23 cellular contexts compared by ENCODE assay signal in the genomic region with DNA sequence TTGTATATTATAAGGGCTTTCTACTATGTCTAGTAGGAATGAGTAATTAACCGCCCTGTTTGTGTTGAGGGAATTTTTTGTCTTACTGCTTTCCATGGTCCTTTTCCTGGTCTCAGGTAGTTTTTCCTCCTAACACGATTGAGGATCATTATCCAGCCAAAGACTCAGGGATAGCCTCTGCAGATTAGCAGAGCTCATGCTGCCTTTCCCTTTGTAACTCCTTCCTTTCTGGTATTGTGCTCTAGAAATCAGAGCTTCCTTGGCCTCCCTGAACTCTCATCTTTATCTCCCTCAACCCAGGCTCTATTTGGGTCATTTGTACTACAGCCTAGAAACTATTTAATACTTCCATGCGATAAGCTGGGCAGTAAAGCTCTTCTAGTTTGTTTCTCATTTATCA.
"Had no signal": no experiment of that assay in that cellular context is flagged by ENCODE, and none has a peak within 500 bp of the region (broad histone marks: within the 10 kb centered on the region; RNA-seq: fewer than 3 reads in every experiment).

No MANE protein-coding gene starts in this region.

- ATAC-seq: activated naive CD8-positive, alpha-beta T cell treated with anti-CD3 and anti-CD28 coated beads, Interleukin-2, amount 50 U/mL, for 24 hours; gastroesophageal sphincter; natural killer cell; right lobe of liver; stimulated activated effector memory CD8-positive, alpha-beta T cell treated with anti-CD3 and anti-CD28 coated beads, Interleukin-12 subunit alpha, Interleukin-12 subunit beta, amount 100 ng/mL, for 72 hours; stimulated activated naive CD8-positive, alpha-beta T cell treated with anti-CD3 and anti-CD28 coated beads, Interleukin-15, amount 100 ng/mL, for 72 hours; T-cell had no signal

- H3K4me3 ChIP-seq: gastroesophageal sphincter, lung, right lobe of liver, skin epidermis, tibial artery had no signal

- H3K4me3 Mint-ChIP-seq: activated CD4-positive, alpha-beta memory T cell treated with anti-CD3 and anti-CD28 coated beads, Interleukin-2, amount 10 ng/mL, durations not matched to agents 7 days and 5 days; activated CD4-positive, alpha-beta T cell treated with anti-CD3 and anti-CD28 coated beads, Interleukin-2, amount 10 ng/mL, durations not matched to agents 24 days and 14 days; activated naive CD8-positive, alpha-beta T cell treated with anti-CD3 and anti-CD28 coated beads, Interleukin-2, amount 50 U/mL, for 24 hours; activated T-helper 1 cell treated with anti-CD3 and anti-CD28 coated beads, Interleukin-12 subunit alpha, Interleukin-12 subunit beta, Interleukin-2, Interleukin-4 antibody, amounts not matched to agents 30 ng/mL and 10 ng/mL and 1 ng/mL, durations not matched to agents 14 hours and 24 hours and 36 hours; endodermal cell; natural killer cell; stimulated activated effector memory CD8-positive, alpha-beta T cell treated with anti-CD3 and anti-CD28 coated beads, Interleukin-12 subunit alpha, Interleukin-12 subunit beta, amount 100 ng/mL, for 72 hours; stimulated activated naive CD8-positive, alpha-beta T cell treated with anti-CD3 and anti-CD28 coated beads, Interleukin-15, amount 100 ng/mL, for 72 hours; T-cell had no signal

- H2AFZ ChIP-seq: parathyroid adenoma had no signal

- H3K9me3 Mint-ChIP-seq: activated naive CD8-positive, alpha-beta T cell treated with anti-CD3 and anti-CD28 coated beads, Interleukin-2, amount 50 U/mL, for 24 hours; stimulated activated effector memory CD8-positive, alpha-beta T cell treated with anti-CD3 and anti-CD28 coated beads, Interleukin-12 subunit alpha, Interleukin-12 subunit beta, amount 100 ng/mL, for 72 hours had no signal

- H3K79me2 ChIP-seq: parathyroid adenoma had no signal

- H3K4me1 ChIP-seq: parathyroid adenoma had no signal

- H3K9me3 ChIP-seq: gastroesophageal sphincter, right lobe of liver, tibial artery had no signal

- H3K27me3 Mint-ChIP-seq: activated CD4-positive, alpha-beta memory T cell treated with anti-CD3 and anti-CD28 coated beads, Interleukin-2, amount 10 ng/mL, durations not matched to agents 7 days and 5 days; activated CD4-positive, alpha-beta T cell treated with anti-CD3 and anti-CD28 coated beads, Interleukin-2, amount 10 ng/mL, durations not matched to agents 24 days and 14 days; activated naive CD8-positive, alpha-beta T cell treated with anti-CD3 and anti-CD28 coated beads, Interleukin-2, amount 50 U/mL, for 24 hours; stimulated activated naive CD8-positive, alpha-beta T cell treated with anti-CD3 and anti-CD28 coated beads, Interleukin-15, amount 100 ng/mL, for 72 hours; T-cell had no signal

- H3K36me3 ChIP-seq: gastroesophageal sphincter, tibial artery had no signal

- H3K27me3 ChIP-seq: gastroesophageal sphincter, right lobe of liver, tibial artery had no signal

- H3K9ac ChIP-seq: parathyroid adenoma had no signal

- H3K27ac ChIP-seq: epithelial cell of prostate, gastroesophageal sphincter, parathyroid adenoma, right lobe of liver, skin epidermis, tibial artery had no signal

- H3K27ac Mint-ChIP-seq: activated CD4-positive, alpha-beta memory T cell treated with anti-CD3 and anti-CD28 coated beads, Interleukin-2, amount 10 ng/mL, durations not matched to agents 7 days and 5 days; activated CD4-positive, alpha-beta T cell treated with anti-CD3 and anti-CD28 coated beads, Interleukin-2, amount 10 ng/mL, durations not matched to agents 24 days and 14 days; activated naive CD8-positive, alpha-beta T cell treated with anti-CD3 and anti-CD28 coated beads, Interleukin-2, amount 50 U/mL, for 24 hours; activated T-helper 1 cell treated with anti-CD3 and anti-CD28 coated beads, Interleukin-12 subunit alpha, Interleukin-12 subunit beta, Interleukin-2, Interleukin-4 antibody, amounts not matched to agents 30 ng/mL and 10 ng/mL and 1 ng/mL, durations not matched to agents 14 hours and 24 hours and 36 hours; endodermal cell; natural killer cell; stimulated activated effector memory CD8-positive, alpha-beta T cell treated with anti-CD3 and anti-CD28 coated beads, Interleukin-12 subunit alpha, Interleukin-12 subunit beta, amount 100 ng/mL, for 72 hours; T-cell had no signal

- DNase-seq: activated CD4-positive, alpha-beta memory T cell treated with anti-CD3 and anti-CD28 coated beads, Interleukin-2, amount 10 ng/mL, durations not matched to agents 7 days and 5 days; activated CD4-positive, alpha-beta T cell treated with anti-CD3 and anti-CD28 coated beads, Interleukin-2, amount 10 ng/mL, durations not matched to agents 24 days and 14 days; activated gamma-delta T cell; activated naive CD4-positive, alpha-beta T cell treated with anti-CD3 and anti-CD28 coated beads, Interleukin-2, amount 50 U/mL, for 16 hours; activated naive CD8-positive, alpha-beta T cell treated with anti-CD3 and anti-CD28 coated beads, Interleukin-2, amount 50 U/mL, for 24 hours; cortex of kidney; endodermal cell; head of caudate nucleus; hypothalamus; kidney; natural killer cell; right lobe of liver; stimulated activated CD4-positive, alpha-beta T cell treated with anti-CD3 and anti-CD28 coated beads, Interleukin-1b, Interleukin-23, amount 100 ng/mL, for 48 hours; stimulated activated naive CD8-positive, alpha-beta T cell treated with anti-CD3 and anti-CD28 coated beads, Interleukin-15, amount 100 ng/mL, for 72 hours; T-cell; tibial artery had no signal
